17 cellular contexts compared by ENCODE assay signal in the genomic region with DNA sequence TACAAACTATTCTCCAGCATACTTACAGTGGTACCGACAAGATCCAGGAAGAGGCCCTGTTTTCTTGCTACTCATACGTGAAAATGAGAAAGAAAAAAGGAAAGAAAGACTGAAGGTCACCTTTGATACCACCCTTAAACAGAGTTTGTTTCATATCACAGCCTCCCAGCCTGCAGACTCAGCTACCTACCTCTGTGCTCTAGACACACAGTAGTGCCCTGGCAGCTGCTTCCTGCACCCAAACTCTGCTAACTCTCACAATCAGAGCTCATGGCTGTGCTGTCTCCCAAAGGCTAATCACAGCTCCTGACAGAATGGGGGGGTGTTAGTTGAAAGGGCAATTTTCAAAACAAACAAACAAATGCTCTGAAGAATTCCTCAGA.
DNase-seq lines count a peak whose midpoint lies in the region; ATAC-seq and TF ChIP-seq lines count a peak whose summit lies in the region.
"Had no signal": no experiment of that assay in that cellular context is flagged by ENCODE, and none has a peak within 500 bp of the region (broad histone marks: within the 10 kb centered on the region; RNA-seq: fewer than 3 reads in every experiment).

No MANE protein-coding gene starts in this region.

- no peaks in the 10 kb centered on the region for H3K9me3 Mint-ChIP-seq in activated T-cell treated with anti-CD3 and anti-CD28 coated beads, Interleukin-2, amount 50 U/mL, for 24 hours
- H3K9me3 Mint-ChIP-seq in CD8-positive, alpha-beta T cell = no peaks in the 10 kb centered on the region
- H3K9me3 Mint-ChIP-seq in activated CD8-positive, alpha-beta T cell treated with anti-CD3 and anti-CD28 coated beads for 36 hours = peaks cover 3% of the 10 kb centered on the region
- peaks cover 0 to 5% (median 0%) of the 10 kb centered on the region in 9 donors for H3K9me3 Mint-ChIP-seq in naive thymus-derived CD8-positive, alpha-beta T cell

- no peaks in the 10 kb centered on the region for H3K9me3 ChIP-seq in CD8-positive, alpha-beta T cell (ENCODE audit: low read length)
- H3K9me3 ChIP-seq: body of pancreas, testis had no signal

- peak overlapping the region; percentile 67 for H3K4me3 Mint-ChIP-seq in activated T-cell treated with anti-CD3 and anti-CD28 coated beads, Interleukin-2, amount 50 U/mL, for 24 hours
- H3K4me3 Mint-ChIP-seq in CD8-positive, alpha-beta T cell = peak overlapping the region; percentile 70
- peak overlapping the region; percentile 48 for H3K4me3 Mint-ChIP-seq in activated CD8-positive, alpha-beta T cell treated with anti-CD3 and anti-CD28 coated beads for 36 hours
- H3K4me3 Mint-ChIP-seq in naive thymus-derived CD8-positive, alpha-beta T cell = peak overlapping the region; percentile 49 to 85 (median 72)
- H3K4me3 Mint-ChIP-seq: memory B cell had no signal

- peak overlapping the region; percentile 7 for H3K27ac ChIP-seq in CD8-positive, alpha-beta T cell (ENCODE audit: low read depth, low read length)
- H3K27ac ChIP-seq: body of pancreas, testis had no signal

- H3K27me3 ChIP-seq in CD8-positive, alpha-beta T cell (ENCODE audit: insufficient read depth, low read length) = no peaks in the 10 kb centered on the region
- H3K27me3 ChIP-seq: body of pancreas, testis had no signal

- H3K36me3 Mint-ChIP-seq in activated T-cell treated with anti-CD3 and anti-CD28 coated beads, Interleukin-2, amount 50 U/mL, for 24 hours (ENCODE audit: low read depth) = no peaks in the 10 kb centered on the region
- no peaks in the 10 kb centered on the region for H3K36me3 Mint-ChIP-seq in CD8-positive, alpha-beta T cell
- H3K36me3 Mint-ChIP-seq in activated CD8-positive, alpha-beta T cell treated with anti-CD3 and anti-CD28 coated beads for 36 hours (ENCODE audit: low read depth) = no peaks in the 10 kb centered on the region
- H3K36me3 Mint-ChIP-seq in naive thymus-derived CD8-positive, alpha-beta T cell = no peaks in the 10 kb centered on the region
- H3K36me3 Mint-ChIP-seq: memory B cell had no signal

- no peaks in the 10 kb centered on the region for H3K36me3 ChIP-seq in CD8-positive, alpha-beta T cell (ENCODE audit: insufficient read depth, low read length)

- CTCF ChIA-PET in CD8-positive, alpha-beta T cell (lab: Charles Lee) = interaction anchor here (1.4 to 2.6 kb wide), 5 partner anchors 12 to 784 kb away, joined by 3 to 8 read pairs (median 6); no protein-coding TSS in a partner anchor
- CTCF ChIA-PET in activated CD8-positive, alpha-beta T cell treated with anti-CD3 and anti-CD28 coated beads for 36 hours (lab: Charles Lee) = interaction anchor here (1.5 to 3.2 kb wide), 6 partner anchors 11 to 58 kb away, joined by 3 to 14 read pairs (median 9); no protein-coding TSS in a partner anchor

- TF ChIP-seq CTCF in CD8-positive, alpha-beta T cell (IDR thresholded peaks at IDR 0.05) = no peak
- no peak for TF ChIP-seq CTCF in activated CD8-positive, alpha-beta T cell treated with anti-CD3 and anti-CD28 coated beads for 36 hours (IDR thresholded peaks at IDR 0.05)

- intact Hi-C loops in CD8-positive, alpha-beta T cell (cut with DNase I, micrococcal nuclease) = no loop called here
- intact Hi-C loops in activated CD8-positive, alpha-beta T cell treated with anti-CD3 and anti-CD28 coated beads for 36 hours (cut with micrococcal nuclease) = no loop called here

- H3K27ac Mint-ChIP-seq in activated T-cell treated with anti-CD3 and anti-CD28 coated beads, Interleukin-2, amount 50 U/mL, for 24 hours = peak overlapping the region; percentile 63
- peak overlapping the region; percentile 85 for H3K27ac Mint-ChIP-seq in CD8-positive, alpha-beta T cell
- peak overlapping the region; percentile 54 for H3K27ac Mint-ChIP-seq in activated CD8-positive, alpha-beta T cell treated with anti-CD3 and anti-CD28 coated beads for 36 hours
- H3K27ac Mint-ChIP-seq in naive thymus-derived CD8-positive, alpha-beta T cell = peak overlapping the region in 9 of 10 donors; percentile 52 to 92 (median 79)
- H3K27ac Mint-ChIP-seq: memory B cell had no signal

- H3K4me3 ChIP-seq in CD8-positive, alpha-beta T cell (ENCODE audit: low read depth, low read length) = no peak overlapping the region
- H3K4me3 ChIP-seq: body of pancreas, testis had no signal

- no peaks in the 10 kb centered on the region for H3K4me1 ChIP-seq in CD8-positive, alpha-beta T cell (ENCODE audit: insufficient read depth, low read length)
- H3K4me1 ChIP-seq: body of pancreas, testis had no signal

- ATAC-seq in CD8-positive, alpha-beta T cell = peak; percentile 29
- peak; percentile 64 for ATAC-seq in activated CD8-positive, alpha-beta T cell treated with anti-CD3 and anti-CD28 coated beads for 36 hours
- ATAC-seq in naive thymus-derived CD8-positive, alpha-beta T cell = peak in 1 of 2 donors; percentile 68
- ATAC-seq: body of pancreas had no signal

- POLR2A ChIA-PET in CD8-positive, alpha-beta T cell (lab: Charles Lee) = no interaction called here
- POLR2A ChIA-PET in activated CD8-positive, alpha-beta T cell treated with anti-CD3 and anti-CD28 coated beads for 36 hours (lab: Charles Lee) = no interaction called here
- POLR2A ChIA-PET in naive thymus-derived CD8-positive, alpha-beta T cell (lab: Charles Lee) = interaction anchor here (0.9 to 2.0 kb wide), 3 partner anchors 10 to 769 kb away, joined by 4 to 5 read pairs (median 4); no protein-coding TSS in a partner anchor

- DNase-seq in activated T-cell treated with anti-CD3 and anti-CD28 coated beads, Interleukin-2, amount 50 U/mL, for 24 hours = no peak
- no peak for DNase-seq in activated T-cell treated with anti-CD3 and anti-CD28 coated beads for 4 hours
- no peak for DNase-seq in CD8-positive, alpha-beta T cell
- DNase-seq in activated CD8-positive, alpha-beta T cell treated with anti-CD3 and anti-CD28 coated beads for 36 hours = peak; percentile 19
- peak in 1 of 10 donors; percentile 3 for DNase-seq in naive thymus-derived CD8-positive, alpha-beta T cell
- no peak for DNase-seq in stimulated activated CD4-positive, alpha-beta T cell treated with anti-CD3 and anti-CD28 coated beads, Interleukin-2, amount 100 ng/mL, for 48 hours
- no peak for DNase-seq in ecto neural progenitor cell (ENCODE audit: low spot score)
- no peak for DNase-seq in stimulated activated CD4-positive, alpha-beta T cell treated with anti-CD3 and anti-CD28 coated beads, Interleukin-1b, Interleukin-23, amount 100 ng/mL, for 48 hours
- DNase-seq: body of pancreas; effector CD8-positive, alpha-beta T cell; left colon; NCI-H510A; NK-92 treated with Interleukin-12 subunit alpha and Interleukin-12 subunit beta, amount 100 ng/mL, for 24 hours; retina; stimulated activated CD4-positive, alpha-beta T cell treated with anti-CD3 and anti-CD28 coated beads, Interleukin-2, amount 100 ng/mL, for 24 hours; testis had no signal

- peaks cover 6% of the 10 kb centered on the region for H3K4me1 Mint-ChIP-seq in activated T-cell treated with anti-CD3 and anti-CD28 coated beads, Interleukin-2, amount 50 U/mL, for 24 hours (ENCODE audit: low read depth)
- peaks cover 2% of the 10 kb centered on the region for H3K4me1 Mint-ChIP-seq in CD8-positive, alpha-beta T cell (ENCODE audit: low read depth)
- no peaks in the 10 kb centered on the region for H3K4me1 Mint-ChIP-seq in activated CD8-positive, alpha-beta T cell treated with anti-CD3 and anti-CD28 coated beads for 36 hours (ENCODE audit: low read depth)
- H3K4me1 Mint-ChIP-seq in naive thymus-derived CD8-positive, alpha-beta T cell = peaks cover 0 to 7% (median 0%) of the 10 kb centered on the region in 4 donors
- H3K4me1 Mint-ChIP-seq: memory B cell had no signal

- H3K27me3 Mint-ChIP-seq in activated T-cell treated with anti-CD3 and anti-CD28 coated beads, Interleukin-2, amount 50 U/mL, for 24 hours = peaks cover 7% of the 10 kb centered on the region
- H3K27me3 Mint-ChIP-seq in CD8-positive, alpha-beta T cell (ENCODE audit: low read depth) = peaks cover 17% of the 10 kb centered on the region
- H3K27me3 Mint-ChIP-seq in activated CD8-positive, alpha-beta T cell treated with anti-CD3 and anti-CD28 coated beads for 36 hours = peaks cover 12% of the 10 kb centered on the region
- peaks cover 0 to 15% (median 7%) of the 10 kb centered on the region in 5 donors for H3K27me3 Mint-ChIP-seq in naive thymus-derived CD8-positive, alpha-beta T cell
